8 cellular contexts compared by ENCODE assay signal in genomic region chr1:220272841-220273090, GRCh38. TPM values are rescaled to one million over a fixed set of nuclear protein-coding genes. Genes with fewer than 3 reads are reported as not detected.
A peak's percentile ranks its signal among the peaks of the same experiment; 100 is the strongest.
DNase-seq lines count a peak whose midpoint lies in the region; ATAC-seq and TF ChIP-seq lines count a peak whose summit lies in the region.

No MANE protein-coding gene starts in this region.

- H3K36me3 ChIP-seq in KOPT-K1 (ENCODE audit: insufficient read depth, low read length) (peaks cover 20% of the 10 kb centered on the region), ectodermal cell (ENCODE audit: control insufficient read depth, insufficient read depth, low read length) (no peaks in the 10 kb centered on the region), neural cell (ENCODE audit: insufficient read depth, low read length) (peaks cover 5% of the 10 kb centered on the region)

- no peak for TF ChIP-seq EP300 in neural cell (conservative IDR thresholded peaks at IDR 0.05; ENCODE audit: poor library complexity, severe bottlenecking)

- H4K20me1 ChIP-seq in neural cell (ENCODE audit: insufficient read depth) = no peaks in the 10 kb centered on the region

- peak overlapping the region; percentile 85 for H3K4me3 ChIP-seq in AG09309 (ENCODE audit: control insufficient read depth, low read depth, low read length)
- peak overlapping the region; percentile 52 for H3K4me3 ChIP-seq in ectodermal cell (ENCODE audit: insufficient read depth, low read depth, low read length)
- H3K4me3 ChIP-seq in neural cell (ENCODE audit: low read length) = peak overlapping the region; percentile 91

- H3K4me1 ChIP-seq in ectodermal cell (ENCODE audit: control insufficient read depth, insufficient read depth, low read length) = peaks cover 14% of the 10 kb centered on the region

- H3K79me2 ChIP-seq in neural cell (replicated peaks; ENCODE audit: insufficient read depth, low read length) = peaks cover 39% of the 10 kb centered on the region

- peak overlapping the region; percentile 97 for H3K9ac ChIP-seq in neural cell (ENCODE audit: low read length)

- TF ChIP-seq CTCF in AG09309 (IDR thresholded peaks at IDR 0.05; ENCODE audit: control insufficient read depth, insufficient read depth, low read depth, low read length, missing control alignments) (no peak), neural cell (IDR thresholded peaks at IDR 0.05; ENCODE audit: poor library complexity, severe bottlenecking) (no peak)

- no peaks in the 10 kb centered on the region for H3F3A ChIP-seq in neural cell (ENCODE audit: insufficient read depth, low read length, poor library complexity, severe bottlenecking)

- H3K27ac ChIP-seq in KOPT-K1 (ENCODE audit: low read depth, low read length, poor library complexity, severe bottlenecking) (peak overlapping the region; percentile 73), ectodermal cell (ENCODE audit: insufficient read depth, low read depth, low read length, poor library complexity, severe bottlenecking) (peak overlapping the region; percentile 41), neural cell (ENCODE audit: low read length) (peak overlapping the region; percentile 96)

- peak overlapping the region; percentile 66 for H3K4me2 ChIP-seq in neural cell (ENCODE audit: low read length)

- DNase-seq in AG09309 (ENCODE audit: low read depth) (no peak), DMS153 treated with DMSO at 0.1 percent for 48 hours (lab: John Stamatoyannopoulos, UW; ENCODE audit: unreplicated experiment) (no peak), HUDEP-2 (lab: John Stamatoyannopoulos, UW; ENCODE audit: unreplicated experiment in 76 of 76) (no peak)

- ATAC-seq in HG03135 (IDR thresholded peaks at IDR 0.05; ENCODE audit: unreplicated experiment) = no peak
- no peak for ATAC-seq in GM18873 (IDR thresholded peaks at IDR 0.05; ENCODE audit: low FRiP score, unreplicated experiment)

- 29 to 36% methylated on average over 2 to 4 of the region's 5 CpGs for WGBS in ectodermal cell, 2 experiments

- H3K9me3 ChIP-seq in KOPT-K1 (ENCODE audit: insufficient read depth, low read length, poor library complexity, severe bottlenecking) (no peaks in the 10 kb centered on the region), ectodermal cell (ENCODE audit: control insufficient read depth, low read length) (no peaks in the 10 kb centered on the region), neural cell (ENCODE audit: low read length) (no peaks in the 10 kb centered on the region)

- H2AFZ ChIP-seq in neural cell (ENCODE audit: low read depth, low read length) = peak overlapping the region; percentile 71

- H3K9me2 ChIP-seq in neural cell (ENCODE audit: insufficient read depth, low read length) = no peaks in the 10 kb centered on the region

- no peak for TF ChIP-seq RAD21 in neural cell (conservative IDR thresholded peaks at IDR 0.05)

- H3K27me3 ChIP-seq in ectodermal cell (ENCODE audit: control insufficient read depth, insufficient read depth, low read length, poor library complexity, severe bottlenecking) (no peaks in the 10 kb centered on the region), neural cell (ENCODE audit: insufficient read depth, low read depth, low read length) (no peaks in the 10 kb centered on the region)

TF ChIP-seq in neural cell, 6 proteins besides CTCF, POLR2A, EP300 and RAD21:
- no peak for TF ChIP-seq REST (IDR thresholded peaks at IDR 0.05; ENCODE audit: borderline replicate concordance)
- no peak for TF ChIP-seq MXI1 (conservative IDR thresholded peaks at IDR 0.05; ENCODE audit: poor library complexity, severe bottlenecking)
- TF ChIP-seq SMC3 (conservative IDR thresholded peaks at IDR 0.05; ENCODE audit: poor library complexity) = no peak
- TF ChIP-seq EZH2 (IDR thresholded peaks at IDR 0.05; ENCODE audit: borderline replicate concordance, insufficient read depth, low read length, poor library complexity, severe bottlenecking) = no peak
- TF ChIP-seq POLR2AphosphoS5 (IDR thresholded peaks at IDR 0.05) = no peak
- TF ChIP-seq TAF1 (IDR thresholded peaks at IDR 0.05; ENCODE audit: low read depth) = no peak

RNA-seq across cellular contexts. Expression of gene RAB3GAP2, which starts 0.5 kb away (rescaled TPM):
- polyA plus RNA-seq in ectodermal cell (2013, experiment 1 of 4) = 31.1 TPM
- 33.9 TPM for polyA plus RNA-seq in ectodermal cell (2013, experiment 2 of 4)
- 23.5 TPM for polyA plus RNA-seq in ectodermal cell (2013, experiment 3 of 4)
- polyA plus RNA-seq in ectodermal cell (2013, experiment 4 of 4) = 25.5 TPM
- polyA plus RNA-seq in neural cell = 39.9 and 41.0 TPM in 2 replicates
- polyA minus RNA-seq in neural cell = 66.7 and 74.9 TPM in 2 replicates

Comparison
In these comparisons a context has a peak if more than half of its experiments do, and no peak if none do; other contexts are left out.
1. H3K27ac ChIP-seq: peak in every context shown above with its lines; median percentile 96 in neural cell; 73 in KOPT-K1; 41 in ectodermal cell.